ENCODE assay signal across 1 cellular context in the genomic region with DNA sequence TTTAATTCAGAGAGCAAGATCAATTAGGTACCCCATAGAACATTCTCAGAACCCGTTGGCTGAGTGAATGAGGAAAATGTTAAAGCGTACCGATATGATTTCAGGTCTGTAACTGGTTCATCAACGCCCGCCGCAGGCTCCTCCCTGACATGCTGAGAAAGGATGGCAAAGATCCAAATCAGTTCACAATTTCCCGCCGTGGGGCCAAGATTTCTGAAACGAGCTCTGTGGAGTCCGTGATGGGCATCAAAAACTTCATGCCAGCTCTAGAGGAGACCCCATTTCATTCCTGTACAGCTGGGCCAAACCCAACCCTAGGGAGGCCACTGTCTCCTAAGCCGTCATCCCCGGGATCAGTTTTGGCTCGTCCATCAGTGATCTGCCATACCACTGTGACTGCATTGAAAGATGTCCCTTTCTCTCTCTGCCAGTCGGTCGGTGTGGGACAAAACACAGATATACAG.
TF ChIP-seq lines count a peak whose summit lies in the region.

No MANE protein-coding gene starts in this region.

TF ChIP-seq in liver, 16 proteins besides CTCF, POLR2A, EP300 and RAD21 (continued from another document):
- TF ChIP-seq REST (IDR thresholded peaks at IDR 0.05) (no peak), TAF1 (conservative IDR thresholded peaks at IDR 0.05) (no peak), ZBTB33 (IDR thresholded peaks at IDR 0.05) (no peak), FOXA1 (IDR thresholded peaks at IDR 0.05) (no peak)
